17 cellular contexts compared by ENCODE assay signal in genomic region chr15:77505556-77505955, GRCh38.
"Had no signal": no experiment of that assay in that cellular context is flagged by ENCODE, and none has a peak within 500 bp of the region (broad histone marks: within the 10 kb centered on the region; RNA-seq: fewer than 3 reads in every experiment).

No MANE protein-coding gene starts in this region.

- H2AFZ ChIP-seq: hepatocyte had no signal

- DNase-seq: activated CD4-positive, alpha-beta T cell treated with anti-CD3 and anti-CD28 coated beads, Interleukin-2, amount 50 U/mL, for 1 hour; activated CD4-positive, CD25-positive, alpha-beta regulatory T cell treated with anti-CD3 and anti-CD28 coated beads, Interleukin-2, amount 50 U/mL, for 72 hours; activated CD8-positive, alpha-beta memory T cell treated with anti-CD3 and anti-CD28 coated beads, Interleukin-2, amount 50 U/mL, for 4 hours; activated naive CD4-positive, alpha-beta T cell treated with anti-CD3 and anti-CD28 coated beads, Interleukin-2, amount 50 U/mL, for 16 hours; activated T-cell treated with anti-CD3 and anti-CD28 coated beads, Interleukin-2, amount 50 U/mL, for 4 hours; effector CD8-positive, alpha-beta T cell; stimulated activated CD4-positive, alpha-beta T cell treated with anti-CD3 and anti-CD28 coated beads, Interleukin-15, amount 100 ng/mL, for 24 hours; stimulated activated CD4-positive, alpha-beta T cell treated with anti-CD3 and anti-CD28 coated beads, Interleukin-2, amount 100 ng/mL, for 48 hours; stimulated activated naive CD8-positive, alpha-beta T cell treated with anti-CD3 and anti-CD28 coated beads, Interleukin-15, amount 100 ng/mL, for 72 hours; T-helper 2 cell had no signal

- H3K4me3 ChIP-seq: ascending aorta, hepatocyte, right atrium auricular region, skin epidermis had no signal

- H3K27me3 Mint-ChIP-seq: stimulated activated naive CD8-positive, alpha-beta T cell treated with anti-CD3 and anti-CD28 coated beads, Interleukin-15, amount 100 ng/mL, for 72 hours; type B pancreatic cell had no signal

- H3K27ac ChIP-seq: hepatocyte, VCaP had no signal

- H3K4me2 ChIP-seq: hepatocyte had no signal

- H3K4me3 Mint-ChIP-seq: activated T-cell treated with anti-CD3 and anti-CD28 coated beads, Interleukin-2, amount 50 U/mL, for 4 hours; stimulated activated naive CD8-positive, alpha-beta T cell treated with anti-CD3 and anti-CD28 coated beads, Interleukin-15, amount 100 ng/mL, for 72 hours; type B pancreatic cell had no signal

- ATAC-seq: activated T-cell treated with anti-CD3 and anti-CD28 coated beads, Interleukin-2, amount 50 U/mL, for 4 hours; stimulated activated naive CD8-positive, alpha-beta T cell treated with anti-CD3 and anti-CD28 coated beads, Interleukin-15, amount 100 ng/mL, for 72 hours had no signal

- H3K9me3 ChIP-seq: ascending aorta, right atrium auricular region had no signal

- H3K27ac Mint-ChIP-seq: progenitor cell of endocrine pancreas; stimulated activated naive CD8-positive, alpha-beta T cell treated with anti-CD3 and anti-CD28 coated beads, Interleukin-15, amount 100 ng/mL, for 72 hours; type B pancreatic cell had no signal

- H3K27me3 ChIP-seq: ascending aorta, hepatocyte, right atrium auricular region had no signal

- H3K36me3 ChIP-seq: ascending aorta, right atrium auricular region had no signal

- H3K9me3 Mint-ChIP-seq: activated T-cell treated with anti-CD3 and anti-CD28 coated beads, Interleukin-2, amount 50 U/mL, for 4 hours; stimulated activated naive CD8-positive, alpha-beta T cell treated with anti-CD3 and anti-CD28 coated beads, Interleukin-15, amount 100 ng/mL, for 72 hours; type B pancreatic cell had no signal

- H3K79me2 ChIP-seq: hepatocyte had no signal
